1 cellular context compared by ENCODE assay signal in the genomic region with DNA sequence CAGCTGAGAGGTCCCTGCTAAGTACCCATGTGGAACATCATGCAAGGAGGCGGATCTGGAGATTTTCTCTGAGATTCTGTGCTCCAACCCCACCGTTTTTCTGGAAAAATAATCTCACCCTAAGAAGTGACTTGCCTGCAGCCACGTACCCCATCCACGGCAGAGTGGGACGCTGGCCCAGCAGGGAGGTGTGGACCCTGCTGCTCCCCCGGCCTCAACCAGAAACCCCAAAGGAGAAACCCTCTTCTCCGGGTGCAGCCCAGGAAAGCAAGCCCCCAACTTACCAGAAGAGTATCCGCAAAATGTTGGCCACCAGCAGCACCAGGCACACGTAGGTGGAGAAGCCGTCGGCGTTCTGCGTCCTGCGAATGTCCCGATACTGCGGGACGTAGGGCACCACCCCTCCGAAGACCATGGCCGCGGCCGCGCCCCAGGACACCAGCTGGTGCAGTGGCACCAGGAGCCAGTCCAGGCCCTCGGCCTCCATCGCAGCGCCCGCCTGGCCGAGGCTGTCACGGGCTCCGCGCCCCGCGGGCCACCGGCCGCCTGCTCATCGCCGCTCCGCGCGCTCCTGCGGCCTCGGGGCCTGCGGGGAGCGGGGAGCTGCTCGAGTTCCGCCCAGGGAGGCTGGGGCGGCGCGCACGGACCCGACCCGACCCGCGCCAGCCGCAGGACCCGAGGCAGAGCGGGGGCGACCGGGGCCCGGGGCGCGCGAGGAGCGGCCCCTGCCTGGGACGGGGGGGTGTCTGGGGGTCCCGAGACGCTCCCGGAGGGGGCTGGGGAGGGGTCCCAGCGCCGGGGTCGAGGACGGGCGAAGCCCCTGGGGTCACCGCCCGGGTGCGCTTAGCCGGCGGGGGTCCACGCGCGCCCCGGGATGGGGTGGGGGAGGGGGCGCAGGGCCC.
TF ChIP-seq lines count a peak whose summit lies in the region.

No MANE protein-coding gene starts in this region.

TF ChIP-seq in GM12878, 131 proteins besides CTCF, POLR2A, EP300 and RAD21:
- TF ChIP-seq, protein P1, sequence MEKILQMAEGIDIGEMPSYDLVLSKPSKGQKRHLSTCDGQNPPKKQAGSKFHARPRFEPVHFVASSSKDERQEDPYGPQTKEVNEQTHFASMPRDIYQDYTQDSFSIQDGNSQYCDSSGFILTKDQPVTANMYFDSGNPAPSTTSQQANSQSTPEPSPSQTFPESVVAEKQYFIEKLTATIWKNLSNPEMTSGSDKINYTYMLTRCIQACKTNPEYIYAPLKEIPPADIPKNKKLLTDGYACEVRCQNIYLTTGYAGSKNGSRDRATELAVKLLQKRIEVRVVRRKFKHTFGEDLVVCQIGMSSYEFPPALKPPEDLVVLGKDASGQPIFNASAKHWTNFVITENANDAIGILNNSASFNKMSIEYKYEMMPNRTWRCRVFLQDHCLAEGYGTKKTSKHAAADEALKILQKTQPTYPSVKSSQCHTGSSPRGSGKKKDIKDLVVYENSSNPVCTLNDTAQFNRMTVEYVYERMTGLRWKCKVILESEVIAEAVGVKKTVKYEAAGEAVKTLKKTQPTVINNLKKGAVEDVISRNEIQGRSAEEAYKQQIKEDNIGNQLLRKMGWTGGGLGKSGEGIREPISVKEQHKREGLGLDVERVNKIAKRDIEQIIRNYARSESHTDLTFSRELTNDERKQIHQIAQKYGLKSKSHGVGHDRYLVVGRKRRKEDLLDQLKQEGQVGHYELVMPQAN (conservative IDR thresholded peaks at IDR 0.05): peak; percentile 51; the same call in 1 of the 2 replicates
- TF ChIP-seq, protein P2, sequence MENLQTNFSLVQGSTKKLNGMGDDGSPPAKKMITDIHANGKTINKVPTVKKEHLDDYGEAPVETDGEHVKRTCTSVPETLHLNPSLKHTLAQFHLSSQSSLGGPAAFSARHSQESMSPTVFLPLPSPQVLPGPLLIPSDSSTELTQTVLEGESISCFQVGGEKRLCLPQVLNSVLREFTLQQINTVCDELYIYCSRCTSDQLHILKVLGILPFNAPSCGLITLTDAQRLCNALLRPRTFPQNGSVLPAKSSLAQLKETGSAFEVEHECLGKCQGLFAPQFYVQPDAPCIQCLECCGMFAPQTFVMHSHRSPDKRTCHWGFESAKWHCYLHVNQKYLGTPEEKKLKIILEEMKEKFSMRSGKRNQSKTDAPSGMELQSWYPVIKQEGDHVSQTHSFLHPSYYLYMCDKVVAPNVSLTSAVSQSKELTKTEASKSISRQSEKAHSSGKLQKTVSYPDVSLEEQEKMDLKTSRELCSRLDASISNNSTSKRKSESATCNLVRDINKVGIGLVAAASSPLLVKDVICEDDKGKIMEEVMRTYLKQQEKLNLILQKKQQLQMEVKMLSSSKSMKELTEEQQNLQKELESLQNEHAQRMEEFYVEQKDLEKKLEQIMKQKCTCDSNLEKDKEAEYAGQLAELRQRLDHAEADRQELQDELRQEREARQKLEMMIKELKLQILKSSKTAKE (IDR thresholded peaks at IDR 0.05; ENCODE audit: low read depth, poor library complexity, severe bottlenecking): no peak
- TF ChIP-seq SRF (IDR thresholded peaks at IDR 0.05; ENCODE audit: low read depth in 2 of 2, low read length in 2 of 2) (no peak), PML (IDR thresholded peaks at IDR 0.05; ENCODE audit: low read length) (no peak), MEF2B (IDR thresholded peaks at IDR 0.05; ENCODE audit: partially characterized antibody, poor library complexity, severe bottlenecking) (no peak), ZBED1 (IDR thresholded peaks at IDR 0.05; ENCODE audit: borderline replicate concordance) (no peak), EGR1 (IDR thresholded peaks at IDR 0.05; ENCODE audit: borderline replicate concordance in 1 of 2, low read depth in 2 of 2, low read length in 2 of 2) (no peak), RB1 (IDR thresholded peaks at IDR 0.05; ENCODE audit: borderline replicate concordance) (no peak), EED (IDR thresholded peaks at IDR 0.05; ENCODE audit: low read depth) (no peak), TCF3 (IDR thresholded peaks at IDR 0.05; ENCODE audit: borderline replicate concordance, insufficient read depth, low read depth, low read length) (0 out of 2 replicates have a peak, but pooled peaks have one; percentile 30), DPF2 (IDR thresholded peaks at IDR 0.05) (0 out of 2 replicates have a peak, but pooled peaks have one; percentile 22), BHLHE40 (IDR thresholded peaks at IDR 0.05; ENCODE audit: borderline replicate concordance in 1 of 2, low read depth in 2 of 2, low read length in 1 of 2) (peak in 1 of 2 experiments; percentile 53; a peak in 2 of 4 replicates), LARP7 (IDR thresholded peaks at IDR 0.05) (peak; percentile 53; the same call in 1 of the 2 replicates), WRNIP1 (IDR thresholded peaks at IDR 0.05; ENCODE audit: borderline replicate concordance, low read depth, low read length) (no peak), CREM (IDR thresholded peaks at IDR 0.05; ENCODE audit: low read depth) (no peak), ZNF622 (IDR thresholded peaks at IDR 0.05) (no peak), BACH1 (IDR thresholded peaks at IDR 0.05; ENCODE audit: borderline replicate concordance) (peak; percentile 54; the same call in 1 of the 2 replicates)
- TF ChIP-seq, protein P3, sequence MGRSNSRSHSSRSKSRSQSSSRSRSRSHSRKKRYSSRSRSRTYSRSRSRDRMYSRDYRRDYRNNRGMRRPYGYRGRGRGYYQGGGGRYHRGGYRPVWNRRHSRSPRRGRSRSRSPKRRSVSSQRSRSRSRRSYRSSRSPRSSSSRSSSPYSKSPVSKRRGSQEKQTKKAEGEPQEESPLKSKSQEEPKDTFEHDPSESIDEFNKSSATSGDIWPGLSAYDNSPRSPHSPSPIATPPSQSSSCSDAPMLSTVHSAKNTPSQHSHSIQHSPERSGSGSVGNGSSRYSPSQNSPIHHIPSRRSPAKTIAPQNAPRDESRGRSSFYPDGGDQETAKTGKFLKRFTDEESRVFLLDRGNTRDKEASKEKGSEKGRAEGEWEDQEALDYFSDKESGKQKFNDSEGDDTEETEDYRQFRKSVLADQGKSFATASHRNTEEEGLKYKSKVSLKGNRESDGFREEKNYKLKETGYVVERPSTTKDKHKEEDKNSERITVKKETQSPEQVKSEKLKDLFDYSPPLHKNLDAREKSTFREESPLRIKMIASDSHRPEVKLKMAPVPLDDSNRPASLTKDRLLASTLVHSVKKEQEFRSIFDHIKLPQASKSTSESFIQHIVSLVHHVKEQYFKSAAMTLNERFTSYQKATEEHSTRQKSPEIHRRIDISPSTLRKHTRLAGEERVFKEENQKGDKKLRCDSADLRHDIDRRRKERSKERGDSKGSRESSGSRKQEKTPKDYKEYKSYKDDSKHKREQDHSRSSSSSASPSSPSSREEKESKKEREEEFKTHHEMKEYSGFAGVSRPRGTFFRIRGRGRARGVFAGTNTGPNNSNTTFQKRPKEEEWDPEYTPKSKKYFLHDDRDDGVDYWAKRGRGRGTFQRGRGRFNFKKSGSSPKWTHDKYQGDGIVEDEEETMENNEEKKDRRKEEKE (IDR thresholded peaks at IDR 0.05): no peak
- TF ChIP-seq, protein P4, sequence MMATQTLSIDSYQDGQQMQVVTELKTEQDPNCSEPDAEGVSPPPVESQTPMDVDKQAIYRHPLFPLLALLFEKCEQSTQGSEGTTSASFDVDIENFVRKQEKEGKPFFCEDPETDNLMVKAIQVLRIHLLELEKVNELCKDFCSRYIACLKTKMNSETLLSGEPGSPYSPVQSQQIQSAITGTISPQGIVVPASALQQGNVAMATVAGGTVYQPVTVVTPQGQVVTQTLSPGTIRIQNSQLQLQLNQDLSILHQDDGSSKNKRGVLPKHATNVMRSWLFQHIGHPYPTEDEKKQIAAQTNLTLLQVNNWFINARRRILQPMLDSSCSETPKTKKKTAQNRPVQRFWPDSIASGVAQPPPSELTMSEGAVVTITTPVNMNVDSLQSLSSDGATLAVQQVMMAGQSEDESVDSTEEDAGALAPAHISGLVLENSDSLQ (IDR thresholded peaks at IDR 0.05): no peak
- TF ChIP-seq, protein P5, sequence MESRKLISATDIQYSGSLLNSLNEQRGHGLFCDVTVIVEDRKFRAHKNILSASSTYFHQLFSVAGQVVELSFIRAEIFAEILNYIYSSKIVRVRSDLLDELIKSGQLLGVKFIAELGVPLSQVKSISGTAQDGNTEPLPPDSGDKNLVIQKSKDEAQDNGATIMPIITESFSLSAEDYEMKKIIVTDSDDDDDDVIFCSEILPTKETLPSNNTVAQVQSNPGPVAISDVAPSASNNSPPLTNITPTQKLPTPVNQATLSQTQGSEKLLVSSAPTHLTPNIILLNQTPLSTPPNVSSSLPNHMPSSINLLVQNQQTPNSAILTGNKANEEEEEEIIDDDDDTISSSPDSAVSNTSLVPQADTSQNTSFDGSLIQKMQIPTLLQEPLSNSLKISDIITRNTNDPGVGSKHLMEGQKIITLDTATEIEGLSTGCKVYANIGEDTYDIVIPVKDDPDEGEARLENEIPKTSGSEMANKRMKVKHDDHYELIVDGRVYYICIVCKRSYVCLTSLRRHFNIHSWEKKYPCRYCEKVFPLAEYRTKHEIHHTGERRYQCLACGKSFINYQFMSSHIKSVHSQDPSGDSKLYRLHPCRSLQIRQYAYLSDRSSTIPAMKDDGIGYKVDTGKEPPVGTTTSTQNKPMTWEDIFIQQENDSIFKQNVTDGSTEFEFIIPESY (IDR thresholded peaks at IDR 0.05): no peak
- TF ChIP-seq, protein P6, sequence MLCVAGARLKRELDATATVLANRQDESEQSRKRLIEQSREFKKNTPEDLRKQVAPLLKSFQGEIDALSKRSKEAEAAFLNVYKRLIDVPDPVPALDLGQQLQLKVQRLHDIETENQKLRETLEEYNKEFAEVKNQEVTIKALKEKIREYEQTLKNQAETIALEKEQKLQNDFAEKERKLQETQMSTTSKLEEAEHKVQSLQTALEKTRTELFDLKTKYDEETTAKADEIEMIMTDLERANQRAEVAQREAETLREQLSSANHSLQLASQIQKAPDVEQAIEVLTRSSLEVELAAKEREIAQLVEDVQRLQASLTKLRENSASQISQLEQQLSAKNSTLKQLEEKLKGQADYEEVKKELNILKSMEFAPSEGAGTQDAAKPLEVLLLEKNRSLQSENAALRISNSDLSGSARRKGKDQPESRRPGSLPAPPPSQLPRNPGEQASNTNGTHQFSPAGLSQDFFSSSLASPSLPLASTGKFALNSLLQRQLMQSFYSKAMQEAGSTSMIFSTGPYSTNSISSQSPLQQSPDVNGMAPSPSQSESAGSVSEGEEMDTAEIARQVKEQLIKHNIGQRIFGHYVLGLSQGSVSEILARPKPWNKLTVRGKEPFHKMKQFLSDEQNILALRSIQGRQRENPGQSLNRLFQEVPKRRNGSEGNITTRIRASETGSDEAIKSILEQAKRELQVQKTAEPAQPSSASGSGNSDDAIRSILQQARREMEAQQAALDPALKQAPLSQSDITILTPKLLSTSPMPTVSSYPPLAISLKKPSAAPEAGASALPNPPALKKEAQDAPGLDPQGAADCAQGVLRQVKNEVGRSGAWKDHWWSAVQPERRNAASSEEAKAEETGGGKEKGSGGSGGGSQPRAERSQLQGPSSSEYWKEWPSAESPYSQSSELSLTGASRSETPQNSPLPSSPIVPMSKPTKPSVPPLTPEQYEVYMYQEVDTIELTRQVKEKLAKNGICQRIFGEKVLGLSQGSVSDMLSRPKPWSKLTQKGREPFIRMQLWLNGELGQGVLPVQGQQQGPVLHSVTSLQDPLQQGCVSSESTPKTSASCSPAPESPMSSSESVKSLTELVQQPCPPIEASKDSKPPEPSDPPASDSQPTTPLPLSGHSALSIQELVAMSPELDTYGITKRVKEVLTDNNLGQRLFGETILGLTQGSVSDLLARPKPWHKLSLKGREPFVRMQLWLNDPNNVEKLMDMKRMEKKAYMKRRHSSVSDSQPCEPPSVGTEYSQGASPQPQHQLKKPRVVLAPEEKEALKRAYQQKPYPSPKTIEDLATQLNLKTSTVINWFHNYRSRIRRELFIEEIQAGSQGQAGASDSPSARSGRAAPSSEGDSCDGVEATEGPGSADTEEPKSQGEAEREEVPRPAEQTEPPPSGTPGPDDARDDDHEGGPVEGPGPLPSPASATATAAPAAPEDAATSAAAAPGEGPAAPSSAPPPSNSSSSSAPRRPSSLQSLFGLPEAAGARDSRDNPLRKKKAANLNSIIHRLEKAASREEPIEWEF (IDR thresholded peaks at IDR 0.05; ENCODE audit: insufficient replicate concordance, low read depth, low read length): no peak
- TF ChIP-seq, protein P7, sequence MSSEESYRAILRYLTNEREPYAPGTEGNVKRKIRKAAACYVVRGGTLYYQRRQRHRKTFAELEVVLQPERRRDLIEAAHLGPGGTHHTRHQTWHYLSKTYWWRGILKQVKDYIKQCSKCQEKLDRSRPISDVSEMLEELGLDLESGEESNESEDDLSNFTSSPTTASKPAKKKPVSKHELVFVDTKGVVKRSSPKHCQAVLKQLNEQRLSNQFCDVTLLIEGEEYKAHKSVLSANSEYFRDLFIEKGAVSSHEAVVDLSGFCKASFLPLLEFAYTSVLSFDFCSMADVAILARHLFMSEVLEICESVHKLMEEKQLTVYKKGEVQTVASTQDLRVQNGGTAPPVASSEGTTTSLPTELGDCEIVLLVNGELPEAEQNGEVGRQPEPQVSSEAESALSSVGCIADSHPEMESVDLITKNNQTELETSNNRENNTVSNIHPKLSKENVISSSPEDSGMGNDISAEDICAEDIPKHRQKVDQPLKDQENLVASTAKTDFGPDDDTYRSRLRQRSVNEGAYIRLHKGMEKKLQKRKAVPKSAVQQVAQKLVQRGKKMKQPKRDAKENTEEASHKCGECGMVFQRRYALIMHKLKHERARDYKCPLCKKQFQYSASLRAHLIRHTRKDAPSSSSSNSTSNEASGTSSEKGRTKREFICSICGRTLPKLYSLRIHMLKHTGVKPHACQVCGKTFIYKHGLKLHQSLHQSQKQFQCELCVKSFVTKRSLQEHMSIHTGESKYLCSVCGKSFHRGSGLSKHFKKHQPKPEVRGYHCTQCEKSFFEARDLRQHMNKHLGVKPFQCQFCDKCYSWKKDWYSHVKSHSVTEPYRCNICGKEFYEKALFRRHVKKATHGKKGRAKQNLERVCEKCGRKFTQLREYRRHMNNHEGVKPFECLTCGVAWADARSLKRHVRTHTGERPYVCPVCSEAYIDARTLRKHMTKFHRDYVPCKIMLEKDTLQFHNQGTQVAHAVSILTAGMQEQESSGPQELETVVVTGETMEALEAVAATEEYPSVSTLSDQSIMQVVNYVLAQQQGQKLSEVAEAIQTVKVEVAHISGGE (CRISPR knock-in tag; IDR thresholded peaks at IDR 0.05): no peak
